In genomic region chr22:50089231-50090140, GRCh38 we compare ENCODE assay signal across 20 cellular contexts. TPM values are rescaled to one million over a fixed set of nuclear protein-coding genes. Genes with fewer than 3 reads are reported as not detected.
DNase-seq lines count a peak whose midpoint lies in the region; ATAC-seq, FAIRE-seq and TF ChIP-seq lines count a peak whose summit lies in the region.
"Had no signal": no experiment of that assay in that cellular context is flagged by ENCODE, and none has a peak within 500 bp of the region (broad histone marks: within the 10 kb centered on the region; RNA-seq: fewer than 3 reads in every experiment).

Gene MOV10L1, plus strand, starts transcription at chr22:50090006. Its CDS starts 83 bp downstream, at chr22:50090089.

- no peak within 1 kb of the TSS for H4K8ac ChIP-seq in H1 (ENCODE audit: extremely low read depth, insufficient read depth, low read length)

- POLR2A ChIA-PET in H1 (lab: Charles Lee; ENCODE audit: partially characterized antibody) (no interaction called here), HepG2 (lab: Yijun Ruan, JAX) (no interaction called here)

- H3K4ac ChIP-seq in H1 (replicated peaks; ENCODE audit: insufficient read length, low read depth, low read length): no peak within 1 kb of the TSS

- no peaks in the 10 kb centered on the region for H3K36me3 ChIP-seq in GM23248 (ENCODE audit: low read depth)
- no peaks in the 10 kb centered on the region for H3K36me3 ChIP-seq in H1 (ENCODE audit: control insufficient read depth in 2 of 4, insufficient read depth in 4 of 4, low read length in 3 of 4)
- no peaks in the 10 kb centered on the region for H3K36me3 ChIP-seq in HepG2 (replicated peaks in 1 of 2; ENCODE audit: control insufficient read depth in 1 of 2, insufficient read depth in 2 of 2, low read length in 2 of 2)
- H3K36me3 ChIP-seq: Peyer's patch, tibial nerve had no signal

- no peaks in the 10 kb centered on the region for H4K20me1 ChIP-seq in GM23248 (ENCODE audit: insufficient read depth)
- peaks cover 0 to 2% of the 10 kb centered on the region in 2 experiments for H4K20me1 ChIP-seq in H1 (replicated peaks in 1 of 2; ENCODE audit: control insufficient read depth in 1 of 2, insufficient read depth in 2 of 2, low read length in 2 of 2)
- H4K20me1 ChIP-seq in HepG2 (ENCODE audit: insufficient read depth, low read length): no peaks in the 10 kb centered on the region

- H2BK12ac ChIP-seq in H1 (ENCODE audit: low read depth, low read length): no peak within 1 kb of the TSS

- no peak for TF ChIP-seq POLR2A in H1 (IDR thresholded peaks at IDR 0.05; ENCODE audit: control extremely low read depth in 1 of 2, low read depth in 2 of 2, low read length in 2 of 2)
- no peak for TF ChIP-seq POLR2A in HepG2 (IDR thresholded peaks at IDR 0.05; ENCODE audit: insufficient read depth in 1 of 2, low read depth in 2 of 2, low read length in 2 of 2)

- no peak within 1 kb of the TSS for H3K9ac ChIP-seq in GM23248
- no peak within 1 kb of the TSS for H3K9ac ChIP-seq in H1 (replicated peaks in 1 of 4; ENCODE audit: extremely low read depth in 1 of 4, low read depth in 3 of 4, low read length in 3 of 4)
- H3K9ac ChIP-seq in HepG2 (ENCODE audit: insufficient read depth, low read depth, low read length): no peak within 1 kb of the TSS

- WGBS in GM23248 (ENCODE audit: low coverage in 1 of 2, low lambda C conversion rate in 2 of 2, missing lambda C conversion rate in 2 of 2), 2 experiments: 56 to 68% methylated on average over 36 to 64 of the region's 65 CpGs
- WGBS in H1 (ENCODE audit: extremely low coverage in 1 of 2, insufficient coverage in 1 of 2, insufficient read length in 1 of 2, insufficient replicate concordance in 2 of 2, low coverage in 1 of 2, low lambda C conversion rate in 2 of 2, missing lambda C conversion rate in 1 of 2), 2 experiments: 96% methylated on average over 41 of the region's 65 CpGs; no CpG with 5 or more reads in 1 of the 2 experiments
- 83% methylated on average over 48 of the region's 65 CpGs for WGBS in HepG2 (ENCODE audit: low lambda C conversion rate)

- no TSS peak for BruUV-seq in HepG2 (replicated peaks; lab: Mats Ljungman, UMichigan)

- H3K4me3 ChIP-seq in GM23248 (no peak within 1 kb of the TSS), H1 (ENCODE audit: extremely low read depth in 1 of 4, insufficient read depth in 2 of 4, low read depth in 3 of 4, low read length in 4 of 4) (no peak within 1 kb of the TSS), HepG2 (replicated peaks in 1 of 3; ENCODE audit: insufficient read depth in 1 of 3, low read depth in 2 of 3, low read length in 3 of 3) (no peak within 1 kb of the TSS)
- H3K4me3 ChIP-seq: Peyer's patch, skin epidermis, tibial nerve had no signal

- no peak within 1 kb of the TSS for H3K4me2 ChIP-seq in GM23248 (ENCODE audit: unreplicated experiment)
- H3K4me2 ChIP-seq in H1 (ENCODE audit: insufficient read depth in 1 of 2, low read depth in 2 of 2, low read length in 2 of 2): no peak within 1 kb of the TSS
- H3K4me2 ChIP-seq in HepG2 (ENCODE audit: low read depth, low read length): no peak within 1 kb of the TSS

- no peak for TF ChIP-seq EP300 in H1 (IDR thresholded peaks at IDR 0.05; ENCODE audit: borderline replicate concordance in 1 of 2, low read depth in 2 of 2, low read length in 2 of 2)
- TF ChIP-seq EP300 in HepG2 (IDR thresholded peaks at IDR 0.05; ENCODE audit: low read depth in 2 of 2, low read length in 2 of 2): no peak
- TF ChIP-seq EP300 in HepG2 (CRISPR knock-in tag; IDR thresholded peaks at IDR 0.05; ENCODE audit: borderline replicate concordance): no peak

- no peak within 1 kb of the TSS for H3K18ac ChIP-seq in H1 (ENCODE audit: extremely low read depth, low read length)

- H3K14ac ChIP-seq in H1 (ENCODE audit: insufficient read length): no peak within 1 kb of the TSS

- H2AFZ ChIP-seq in GM23248 (no peak within 1 kb of the TSS), H1 (ENCODE audit: low read length) (no peak within 1 kb of the TSS), HepG2 (ENCODE audit: low read length) (no peak within 1 kb of the TSS)

- no peak within 1 kb of the TSS for H3K27ac ChIP-seq in GM23248
- H3K27ac ChIP-seq in H1 (ENCODE audit: low read depth, low read length): no peak within 1 kb of the TSS
- no peak within 1 kb of the TSS for H3K27ac ChIP-seq in HepG2 (ENCODE audit: extremely low read length, insufficient read depth, low read length)
- H3K27ac ChIP-seq: foreskin keratinocyte, Peyer's patch, skin epidermis, tibial nerve had no signal

- H2BK5ac ChIP-seq in H1 (ENCODE audit: low read depth, low read length): no peak within 1 kb of the TSS

- FAIRE-seq in H1 (lab: Jason Lieb, UNC): no peak
- FAIRE-seq in HepG2 (lab: Jason Lieb, UNC): no peak

- H2BK15ac ChIP-seq in H1 (ENCODE audit: low read length): no peak within 1 kb of the TSS

- TF ChIP-seq CTCF in H1 (IDR thresholded peaks at IDR 0.05; ENCODE audit: control extremely low read depth in 1 of 3, insufficient read depth in 1 of 3, low read depth in 1 of 3, low read length in 3 of 3) (no peak), HepG2 (CRISPR knock-in tag; IDR thresholded peaks at IDR 0.05) (no peak)

- H3K27me3 ChIP-seq in GM23248 (replicated peaks; ENCODE audit: insufficient read depth): peaks cover 20% of the 10 kb centered on the region
- no peaks in the 10 kb centered on the region; a peak in 2 of 7 replicates for H3K27me3 ChIP-seq in H1 (replicated peaks in 1 of 4; ENCODE audit: control insufficient read depth in 3 of 4, extremely low read depth in 1 of 4, insufficient read depth in 3 of 4, low read length in 3 of 4)
- peaks cover 3 to 17% of the 10 kb centered on the region in 2 experiments; a peak in 4 of 5 replicates for H3K27me3 ChIP-seq in HepG2 (ENCODE audit: control insufficient read depth in 1 of 2, insufficient read depth in 2 of 2, low read length in 2 of 2)
- H3K27me3 ChIP-seq: Peyer's patch had no signal

- in situ Hi-C loops in GM23248 (cut with MboI): no loop called here
- in situ Hi-C loops in HepG2 (cut with HindIII; ENCODE audit: extremely low pct_ligation_motif_present, low pct_unique_long_range_greater_than_20kb): no loop called here

- H4K5ac ChIP-seq in H1 (ENCODE audit: insufficient read length, low read depth, low read length): no peak within 1 kb of the TSS

- H3K56ac ChIP-seq in H1 (replicated peaks; ENCODE audit: insufficient read length, low read depth, low read length): no peak within 1 kb of the TSS

- DNase-seq in AG20443 (ENCODE audit: low spot score): peak; percentile 50
- peak; percentile 30 for DNase-seq in GM23248
- DNase-seq in H1 (ENCODE audit: low read depth in 1 of 2, low spot score in 2 of 2): no peak
- no peak for DNase-seq in HepG2 (ENCODE audit: low spot score)
- no peak for DNase-seq in NCI-H2081 (lab: John Stamatoyannopoulos, UW)
- DNase-seq: activated naive CD4-positive, alpha-beta T cell treated with anti-CD3 and anti-CD28 coated beads, Interleukin-2, amount 50 U/mL, for 16 hours; cerebellar nuclear complex; foreskin keratinocyte; GF-D8; left colon; NCI-H146; NCI-H510A; Peyer's patch; T-helper 2 cell had no signal

- TF ChIP-seq RAD21 in H1 (IDR thresholded peaks at IDR 0.05 in 1 of 2, conservative IDR thresholded peaks at IDR 0.05 in 1 of 2; ENCODE audit: low read depth in 2 of 2, low read length in 2 of 2) (no peak), HepG2 (CRISPR knock-in tag; IDR thresholded peaks at IDR 0.05) (no peak)

- ATAC-seq in HepG2 (no peak), HG03565 (IDR thresholded peaks at IDR 0.05; ENCODE audit: unreplicated experiment) (no peak), HG03196 (IDR thresholded peaks at IDR 0.05; ENCODE audit: unreplicated experiment) (no peak), HG02981 (IDR thresholded peaks at IDR 0.05; ENCODE audit: unreplicated experiment) (no peak)
- ATAC-seq: foreskin keratinocyte, left colon had no signal

- no peak within 1 kb of the TSS for H3K23ac ChIP-seq in H1 (ENCODE audit: insufficient read length)

- H3K9me2 ChIP-seq in GM23248 (ENCODE audit: insufficient read depth): no peaks in the 10 kb centered on the region

- H3K4me1 ChIP-seq in GM23248 (ENCODE audit: insufficient read depth): no peaks in the 10 kb centered on the region
- H3K4me1 ChIP-seq in H1 (replicated peaks in 1 of 4; ENCODE audit: control insufficient read depth in 3 of 4, insufficient read depth in 4 of 4, low read length in 3 of 4): peaks cover 0 to 6% (median 5%) of the 10 kb centered on the region in 4 experiments; a peak in 5 of 7 replicates
- no peaks in the 10 kb centered on the region for H3K4me1 ChIP-seq in HepG2 (ENCODE audit: insufficient read depth, low read length)
- H3K4me1 ChIP-seq: foreskin keratinocyte, Peyer's patch had no signal

- intact Hi-C loops in HepG2 (cut with micrococcal nuclease; ENCODE audit: unreplicated experiment): no loop called here

- H2BK20ac ChIP-seq in H1 (ENCODE audit: low read length): no peak within 1 kb of the TSS

- H3K9me3 ChIP-seq in GM23248 (ENCODE audit: low read depth) (no peaks in the 10 kb centered on the region), H1 (ENCODE audit: insufficient read depth in 2 of 2, low read depth in 1 of 2, low read length in 1 of 2) (peaks cover 0 to 7% of the 10 kb centered on the region in 2 experiments; a peak in 1 of 4 replicates), HepG2 (ENCODE audit: low read length) (no peaks in the 10 kb centered on the region)
- H3K9me3 ChIP-seq: Peyer's patch had no signal

- H2BK120ac ChIP-seq in H1 (replicated peaks; ENCODE audit: low read depth, low read length): no peak within 1 kb of the TSS

- H3K79me2 ChIP-seq in GM23248 (ENCODE audit: insufficient read depth): no peaks in the 10 kb centered on the region
- H3K79me2 ChIP-seq in H1 (ENCODE audit: control insufficient read depth in 1 of 2, insufficient read depth in 2 of 2, low read length in 2 of 2): no peaks in the 10 kb centered on the region
- H3K79me2 ChIP-seq in HepG2 (ENCODE audit: insufficient read depth, low read length): no peaks in the 10 kb centered on the region

- H3F3A ChIP-seq in GM23248 (ENCODE audit: insufficient read depth): no peaks in the 10 kb centered on the region

- H2AK5ac ChIP-seq in H1 (ENCODE audit: low read depth, low read length): no peak within 1 kb of the TSS

- no peaks in the 10 kb centered on the region for H3K79me1 ChIP-seq in H1 (ENCODE audit: low read depth, low read length)

- no peaks in the 10 kb centered on the region for H3K23me2 ChIP-seq in H1 (ENCODE audit: low read depth, low read length)

- H4K91ac ChIP-seq in H1 (replicated peaks; ENCODE audit: insufficient read length, low read length): no peak within 1 kb of the TSS

- CTCF ChIA-PET in H1 (lab: Charles Lee; ENCODE audit: partially characterized antibody): interaction anchor here (0.9 to 1.0 kb wide), 2 partner anchors 28 to 60 kb away, joined by 3 read pairs; no protein-coding TSS in a partner anchor
- CTCF ChIA-PET in HepG2 (lab: Yijun Ruan, JAX; ENCODE audit: low intra/inter-chr PET ratio, low total read pairs): no interaction called here

RNA-seq across cellular contexts. Expression of gene MOV10L1, which starts in this region (rescaled TPM):
- not detected in 2 replicates for total RNA-seq in GM23248 (2014; rRNA removed; shearing (Covaris generic))
- polyA plus RNA-seq in GM23248 (2016; fragmentation: Nextera tagmentation; extraction: Ambion mirVana) (not detected in 2 replicates), H1 (2011; rRNA removed) (0.13 and 0.32 TPM in 2 replicates), HepG2 (2011; rRNA removed) (0.12 and 0.31 TPM in 2 replicates)
- not detected in 2 replicates for total RNA-seq in H1 (2021; fragmentation: NEBNext Ultra II Directional; extraction: Animal tissue kit (Norgen Biotek cat#: 25700))
- 0.37 TPM for polyA plus RNA-seq in H1 (2011; cell fraction: cytosol; rRNA removed)
- 0.31 TPM for polyA plus RNA-seq in H1 (2011; cell fraction: nucleus; rRNA removed)
- polyA plus RNA-seq in H1 (2012, experiment 1 of 2): 0.07 TPM in 1 of 4 replicates, not detected in the others
- polyA plus RNA-seq in H1 (2012, experiment 2 of 2): not detected
- polyA plus RNA-seq in H1 (2013, experiment 1 of 2): 0.14 TPM
- polyA plus RNA-seq in H1 (2013, experiment 2 of 2): 0.06 TPM
- polyA minus RNA-seq in H1 (2011; rRNA and poly(A)+ RNA removed): 0.16 TPM in 1 of 2 replicates, not detected in the other
- not detected for polyA minus RNA-seq in H1 (2011; cell fraction: cytosol; rRNA and poly(A)+ RNA removed)
- polyA minus RNA-seq in H1 (2011; cell fraction: nucleus; rRNA and poly(A)+ RNA removed): 0.80 TPM
- 0.11 TPM in 1 of 2 replicates, not detected in the other for total RNA-seq in HepG2 (2016; rRNA removed; fragmentation: Illumina TruSeq; extraction: Trizol)
- total RNA-seq in HepG2 (2016; cell fraction: cytosol; rRNA removed; fragmentation: Illumina TruSeq; extraction: Trizol; ENCODE audit: low read depth): not detected in 2 replicates
- 0.17 TPM in 1 of 2 replicates, not detected in the other for total RNA-seq in HepG2 (2016; cell fraction: insoluble cytoplasmic fraction; rRNA removed; fragmentation: Illumina TruSeq; extraction: Trizol)
- total RNA-seq in HepG2 (2016; cell fraction: membrane; rRNA removed; fragmentation: Illumina TruSeq; extraction: Trizol): not detected in 2 replicates
- total RNA-seq in HepG2 (2016; cell fraction: nucleus; rRNA removed; fragmentation: Illumina TruSeq; extraction: Trizol): 0.12 and 0.28 TPM in 2 replicates
- 0.05 and 0.09 TPM in 2 replicates for polyA plus RNA-seq in HepG2 (2011; cell fraction: cytosol; rRNA removed)
- 0.47 and 1.1 TPM in 2 replicates for polyA plus RNA-seq in HepG2 (2011; cell fraction: nucleus; rRNA removed)
- 0.29 and 0.46 TPM in 2 replicates for polyA plus RNA-seq in HepG2 (2012)
- not detected in 2 replicates for polyA plus RNA-seq in HepG2 (2016; cell fraction: cytosol; fragmentation: Illumina TruSeq; extraction: Trizol; ENCODE audit: low read depth)
- not detected in 2 replicates for polyA plus RNA-seq in HepG2 (2016; cell fraction: insoluble cytoplasmic fraction; fragmentation: Illumina TruSeq; extraction: Trizol; ENCODE audit: low read depth)
- 0.08 TPM in 1 of 2 replicates, not detected in the other for polyA plus RNA-seq in HepG2 (2016; cell fraction: membrane; fragmentation: Illumina TruSeq; extraction: Trizol; ENCODE audit: low read depth)
- not detected in 2 replicates for polyA plus RNA-seq in HepG2 (2016; cell fraction: nucleus; fragmentation: Illumina TruSeq; extraction: Trizol; ENCODE audit: insufficient read depth, low read depth)
- not detected in 2 replicates for polyA minus RNA-seq in HepG2 (2011; rRNA and poly(A)+ RNA removed; ENCODE audit: low replicate concordance)
- not detected in 2 replicates for polyA minus RNA-seq in HepG2 (2011; cell fraction: cytosol; rRNA and poly(A)+ RNA removed)
- 0.39 TPM in 1 of 2 replicates, not detected in the other for polyA minus RNA-seq in HepG2 (2011; cell fraction: nucleus; rRNA and poly(A)+ RNA removed)
- polyA plus RNA-seq: IgD-negative memory B cell had no signal

Comparison
In these comparisons a context has a peak if more than half of its experiments do, and no peak if none do; other contexts are left out.
1. Peak in DNase-seq in GM23248; RNA of the gene not detected or under 1 TPM.